17 cellular contexts compared by ENCODE assay signal in the genomic region with DNA sequence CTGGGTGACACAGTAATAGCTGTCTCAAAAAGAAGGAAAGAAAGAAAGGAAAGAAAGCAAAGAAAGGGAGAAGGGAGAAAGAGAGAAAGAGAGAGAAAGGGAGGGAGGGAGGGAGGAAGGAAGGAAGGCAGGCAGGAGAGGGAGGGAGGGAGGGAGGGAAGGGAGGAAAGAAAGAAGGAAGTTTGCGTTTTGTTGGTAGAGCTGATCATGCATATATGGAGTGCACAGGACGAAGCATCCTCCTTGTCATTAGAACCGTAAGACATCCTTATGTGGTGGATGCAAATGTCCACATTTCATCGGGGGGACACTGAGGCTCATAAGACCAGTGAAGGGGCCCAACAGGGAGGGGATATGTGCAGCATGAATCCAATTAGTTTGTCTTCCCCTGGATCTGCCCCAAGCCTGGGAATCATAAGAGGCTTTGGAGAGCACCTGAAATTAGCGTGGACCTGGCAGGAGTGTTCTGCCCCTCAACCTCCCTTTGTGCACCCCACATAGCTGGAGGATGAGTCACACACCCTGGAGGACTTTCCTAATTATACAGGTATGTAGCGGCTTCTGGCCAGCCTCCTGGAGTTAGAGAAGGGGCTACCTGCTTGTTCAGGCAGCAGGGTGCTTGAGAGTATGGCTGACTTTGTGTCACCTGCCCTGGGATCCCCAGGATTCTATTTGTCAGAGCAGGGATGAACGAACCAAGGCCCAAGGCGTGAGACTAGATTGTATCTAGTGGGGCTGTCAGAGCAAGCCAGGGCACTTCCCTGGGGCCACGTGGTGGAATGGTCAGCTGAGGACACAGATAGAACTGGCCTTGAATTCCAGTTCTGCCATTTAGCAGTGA.
DNase-seq lines count a peak whose midpoint lies in the region; ATAC-seq and TF ChIP-seq lines count a peak whose summit lies in the region.
"Had no signal": no experiment of that assay in that cellular context is flagged by ENCODE, and none has a peak within 500 bp of the region (broad histone marks: within the 10 kb centered on the region; RNA-seq: fewer than 3 reads in every experiment).

No MANE protein-coding gene starts in this region.

- intact Hi-C loops in PC-9 (cut with micrococcal nuclease; ENCODE audit: unreplicated experiment) = no loop called here

- no peaks in the 10 kb centered on the region for H3K36me3 ChIP-seq in PC-9 (ENCODE audit: low read depth)
- H3K36me3 ChIP-seq: colonic mucosa, SJCRH30 had no signal

- peak overlapping the region; percentile 22 for H3K4me3 Mint-ChIP-seq in type B pancreatic cell
- H3K4me3 Mint-ChIP-seq in activated T-cell treated with anti-CD3 and anti-CD28 coated beads, Interleukin-2, amount 50 U/mL, for 24 hours = no peak overlapping the region
- H3K4me3 Mint-ChIP-seq: CD4-positive, CD25-positive, alpha-beta regulatory T cell had no signal

- H3K9me3 Mint-ChIP-seq in type B pancreatic cell = no peaks in the 10 kb centered on the region
- peaks cover 5% of the 10 kb centered on the region for H3K9me3 Mint-ChIP-seq in activated T-cell treated with anti-CD3 and anti-CD28 coated beads, Interleukin-2, amount 50 U/mL, for 24 hours
- H3K9me3 Mint-ChIP-seq: activated T-helper 2 cell treated with anti-CD3 and anti-CD28 coated beads, Interferon-gamma antibody, Interleukin-2, Interleukin-4, amounts not matched to agents 10 μg/mL and 5 μg/mL and 100 μg/mL, durations not matched to agents 14 hours and 24 hours and 36 hours had no signal

- peak; percentile 17 for DNase-seq in NCI-H345 (lab: John Stamatoyannopoulos, UW)
- no peak for DNase-seq in NCI-H345 treated with DMSO at 0.1 percent for 48 hours (lab: John Stamatoyannopoulos, UW; ENCODE audit: unreplicated experiment)
- DNase-seq in PC-9 = peak; percentile 44 to 65
- DNase-seq in foreskin keratinocyte = peak; percentile 71 to 84
- DNase-seq in type B pancreatic cell (ENCODE audit: extremely low spot score, unreplicated experiment) = no peak
- no peak for DNase-seq in activated T-cell treated with anti-CD3 and anti-CD28 coated beads, Interleukin-2, amount 50 U/mL, for 24 hours
- no peak for DNase-seq in COR-L47 (lab: John Stamatoyannopoulos, UW)
- DNase-seq: activated CD4-positive, alpha-beta T cell treated with anti-CD3 and anti-CD28 coated beads, Interleukin-2, amount 50 U/mL, for 48 hours; amygdala; CD4-positive, CD25-positive, alpha-beta regulatory T cell; colonic mucosa; kidney glomerular epithelial cell; SJCRH30; stimulated activated CD4-positive, alpha-beta T cell treated with anti-CD3 and anti-CD28 coated beads, Interleukin-12 subunit alpha, Interleukin-12 subunit beta, amount 100 ng/mL, for 4 hours; T-helper 9 cell had no signal

- peaks cover 18% of the 10 kb centered on the region for H3K27me3 Mint-ChIP-seq in type B pancreatic cell
- H3K27me3 Mint-ChIP-seq in activated T-cell treated with anti-CD3 and anti-CD28 coated beads, Interleukin-2, amount 50 U/mL, for 24 hours = peaks cover 22% of the 10 kb centered on the region

- H3K79me2 ChIP-seq in PC-9 (ENCODE audit: low read depth) = no peaks in the 10 kb centered on the region

- no peaks in the 10 kb centered on the region for H4K20me1 ChIP-seq in PC-9 (ENCODE audit: insufficient read depth)

- TF ChIP-seq CTCF in PC-9 (conservative IDR thresholded peaks at IDR 0.05) (no peak), foreskin keratinocyte (conservative IDR thresholded peaks at IDR 0.05) (no peak), type B pancreatic cell (conservative IDR thresholded peaks at IDR 0.05) (no peak)

- no peaks in the 10 kb centered on the region for H3K9me3 ChIP-seq in PC-9 (ENCODE audit: insufficient read depth, low read depth)
- H3K9me3 ChIP-seq: colonic mucosa had no signal

- no peak overlapping the region for H3K27ac Mint-ChIP-seq in type B pancreatic cell
- no peak overlapping the region for H3K27ac Mint-ChIP-seq in activated T-cell treated with anti-CD3 and anti-CD28 coated beads, Interleukin-2, amount 50 U/mL, for 24 hours
- H3K27ac Mint-ChIP-seq: activated T-helper 2 cell treated with anti-CD3 and anti-CD28 coated beads, Interferon-gamma antibody, Interleukin-2, Interleukin-4, amounts not matched to agents 10 μg/mL and 5 μg/mL and 100 μg/mL, durations not matched to agents 14 hours and 24 hours and 36 hours had no signal

- no peaks in the 10 kb centered on the region for H3K9me2 ChIP-seq in PC-9 (ENCODE audit: insufficient read depth)

- no peak overlapping the region for H3K4me3 ChIP-seq in PC-9
- H3K4me3 ChIP-seq: colonic mucosa, SJCRH30 had no signal

- CTCF ChIA-PET in PC-9 (lab: Charles Lee) = interaction anchor here (0.6 kb wide), 1 partner anchor 254 kb away, joined by 3 read pairs; no protein-coding TSS in a partner anchor

- H3K36me3 Mint-ChIP-seq in type B pancreatic cell = no peaks in the 10 kb centered on the region
- no peaks in the 10 kb centered on the region for H3K36me3 Mint-ChIP-seq in activated T-cell treated with anti-CD3 and anti-CD28 coated beads, Interleukin-2, amount 50 U/mL, for 24 hours (ENCODE audit: low read depth)
- H3K36me3 Mint-ChIP-seq: CD4-positive, CD25-positive, alpha-beta regulatory T cell had no signal

- H3F3A ChIP-seq in PC-9 (ENCODE audit: insufficient read depth, low read depth) = no peaks in the 10 kb centered on the region

- peaks cover 9% of the 10 kb centered on the region for H3K4me1 Mint-ChIP-seq in type B pancreatic cell (ENCODE audit: unreplicated experiment)
- H3K4me1 Mint-ChIP-seq in activated T-cell treated with anti-CD3 and anti-CD28 coated beads, Interleukin-2, amount 50 U/mL, for 24 hours (ENCODE audit: low read depth) = no peaks in the 10 kb centered on the region
- H3K4me1 Mint-ChIP-seq: CD4-positive, CD25-positive, alpha-beta regulatory T cell had no signal

- ATAC-seq in foreskin keratinocyte (peak; percentile 91), HG03571 (IDR thresholded peaks at IDR 0.05; ENCODE audit: unreplicated experiment) (no peak)

- H3K27me3 ChIP-seq in PC-9 (ENCODE audit: insufficient read depth, low read depth) (peaks cover 2% of the 10 kb centered on the region; the same call in 1 of the 2 replicates), foreskin keratinocyte (peaks cover 11% of the 10 kb centered on the region)
- H3K27me3 ChIP-seq: colonic mucosa, SJCRH30 had no signal

- H2AFZ ChIP-seq in PC-9 = no peak overlapping the region

- H3K4me1 ChIP-seq in PC-9 (replicated peaks; ENCODE audit: insufficient read depth) = peaks cover 10% of the 10 kb centered on the region; the same call in 1 of the 2 replicates
- H3K4me1 ChIP-seq in foreskin keratinocyte = no peaks in the 10 kb centered on the region
- H3K4me1 ChIP-seq: colonic mucosa had no signal

- H3K27ac ChIP-seq in PC-9 (no peak overlapping the region), foreskin keratinocyte (no peak overlapping the region)
- H3K27ac ChIP-seq: colonic mucosa, SJCRH30 had no signal

- BruUV-seq in PC-9 (replicated peaks; lab: Mats Ljungman, UMichigan) = no TSS peak

- POLR2A ChIA-PET in PC-9 (lab: Charles Lee; ENCODE audit: unreplicated experiment) = no interaction called here

- peak overlapping the region; percentile 55 for H3K4me2 ChIP-seq in PC-9

Comparison
In these comparisons a context has a peak if more than half of its experiments do, and no peak if none do; other contexts are left out.
1. DNase-seq: peak in NCI-H345 (single experiment), PC-9 (2 of 2) and foreskin keratinocyte (2 of 2); none in NCI-H345 treated with DMSO at 0.1 percent for 48 hours (single experiment), type B pancreatic cell (single experiment), activated T-cell treated with anti-CD3 and anti-CD28 coated beads, Interleukin-2, amount 50 U/mL, for 24 hours (single experiment) and COR-L47 (single experiment).